ENCODE assay signal across 29 cellular contexts in the genomic region with DNA sequence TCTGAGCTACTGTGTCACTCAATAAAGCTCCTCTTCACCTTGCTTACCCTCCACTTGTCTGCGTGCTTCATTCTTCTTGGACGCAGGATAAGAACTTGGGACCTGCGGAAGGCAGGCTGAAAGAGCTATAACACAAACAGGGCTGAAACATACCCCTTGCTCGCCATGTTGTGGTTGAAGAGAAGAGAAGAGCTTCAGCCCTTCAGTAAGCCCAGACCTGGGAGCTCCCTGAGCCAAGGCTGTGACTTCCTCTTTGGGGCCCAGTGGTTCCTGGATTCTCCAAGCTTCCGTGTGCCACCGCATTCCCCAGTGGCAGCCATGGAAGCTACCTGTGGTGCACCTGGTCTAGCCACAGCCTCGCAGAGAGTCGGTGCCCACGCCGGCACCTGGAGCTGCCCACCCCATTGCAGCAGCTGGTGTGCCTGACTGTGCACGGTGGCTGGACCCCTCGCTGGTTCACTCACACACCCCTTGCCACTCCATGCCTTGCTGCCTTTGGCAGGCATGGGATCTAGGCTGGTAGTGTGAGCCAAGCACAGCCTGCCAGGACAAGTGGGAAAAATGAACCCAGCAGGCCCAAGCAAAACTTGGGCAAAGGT.
"Had no signal": no experiment of that assay in that cellular context is flagged by ENCODE, and none has a peak within 500 bp of the region (broad histone marks: within the 10 kb centered on the region; RNA-seq: fewer than 3 reads in every experiment).

No MANE protein-coding gene starts in this region.

- H2AFZ ChIP-seq: parathyroid adenoma had no signal

- H3K9me3 ChIP-seq: ovary, psoas muscle, right lobe of liver, sigmoid colon, thoracic aorta, thyroid gland had no signal

- H3K4me1 Mint-ChIP-seq: naive thymus-derived CD8-positive, alpha-beta T cell; nephron progenitor cell; neural crest cell; stimulated activated effector memory CD8-positive, alpha-beta T cell treated with anti-CD3 and anti-CD28 coated beads, Interleukin-12 subunit alpha, Interleukin-12 subunit beta, amount 100 ng/mL, for 72 hours; stimulated activated naive B cell treated with anti-CD40 and anti-IgM and Interleukin-4, amounts not matched to agents 10 μg/mL and 1 μg/mL and 100 μg/mL, for 72 hours had no signal

- H3K36me3 Mint-ChIP-seq: natural killer cell treated with Interleukin-12 subunit alpha and Interleukin-12 subunit beta and Interleukin-15 and Interleukin-18, amount 100 ng/mL, for 72 hours; stimulated activated effector memory CD8-positive, alpha-beta T cell treated with anti-CD3 and anti-CD28 coated beads, Interleukin-12 subunit alpha, Interleukin-12 subunit beta, amount 100 ng/mL, for 72 hours; stimulated activated naive B cell treated with anti-CD40 and anti-IgM and Interleukin-4, amounts not matched to agents 10 μg/mL and 1 μg/mL and 100 μg/mL, for 72 hours had no signal

- H3K4me1 ChIP-seq: parathyroid adenoma, psoas muscle, right lobe of liver, sigmoid colon, stomach, thyroid gland, tibial nerve, upper lobe of left lung had no signal

- H3K4me3 Mint-ChIP-seq: naive thymus-derived CD8-positive, alpha-beta T cell; natural killer cell treated with Interleukin-12 subunit alpha and Interleukin-12 subunit beta and Interleukin-15 and Interleukin-18, amount 100 ng/mL, for 72 hours; nephron progenitor cell; neural crest cell; stimulated activated effector memory CD8-positive, alpha-beta T cell treated with anti-CD3 and anti-CD28 coated beads, Interleukin-12 subunit alpha, Interleukin-12 subunit beta, amount 100 ng/mL, for 72 hours; stimulated activated naive B cell treated with anti-CD40 and anti-IgM and Interleukin-4, amounts not matched to agents 10 μg/mL and 1 μg/mL and 100 μg/mL, for 72 hours; stimulated activated naive CD8-positive, alpha-beta T cell treated with anti-CD3 and anti-CD28 coated beads, Interleukin-15, Interleukin-2, amounts not matched to agents 100 ng/mL and 50 ng/mL, for 24 hours had no signal

- H3K27me3 ChIP-seq: neutrophil, ovary, right lobe of liver, sigmoid colon, stomach, thyroid gland, tibial nerve, upper lobe of left lung had no signal

- H3K4me3 ChIP-seq: ovary, psoas muscle, right lobe of liver, sigmoid colon, stomach, thoracic aorta, thyroid gland, tibial nerve, upper lobe of left lung had no signal

- H3K27ac Mint-ChIP-seq: naive thymus-derived CD8-positive, alpha-beta T cell; natural killer cell treated with Interleukin-12 subunit alpha and Interleukin-12 subunit beta and Interleukin-15 and Interleukin-18, amount 100 ng/mL, for 72 hours; nephron progenitor cell; progenitor cell of endocrine pancreas; stimulated activated effector memory CD8-positive, alpha-beta T cell treated with anti-CD3 and anti-CD28 coated beads, Interleukin-12 subunit alpha, Interleukin-12 subunit beta, amount 100 ng/mL, for 72 hours; stimulated activated naive B cell treated with anti-CD40 and anti-IgM and Interleukin-4, amounts not matched to agents 10 μg/mL and 1 μg/mL and 100 μg/mL, for 72 hours; stimulated activated naive CD8-positive, alpha-beta T cell treated with anti-CD3 and anti-CD28 coated beads, Interleukin-15, Interleukin-2, amounts not matched to agents 100 ng/mL and 50 ng/mL, for 24 hours had no signal

- DNase-seq: naive thymus-derived CD8-positive, alpha-beta T cell; nephron progenitor cell; nucleus accumbens; ovary; psoas muscle; right cardiac atrium; right lobe of liver; sigmoid colon; small intestine; stimulated activated CD4-positive, alpha-beta T cell treated with anti-CD3 and anti-CD28 coated beads, Interleukin-15, amount 100 ng/mL, for 24 hours; stimulated activated CD4-positive, alpha-beta T cell treated with anti-CD3 and anti-CD28 coated beads, Interleukin-2, amount 100 ng/mL, for 24 hours; stimulated activated CD4-positive, alpha-beta T cell treated with anti-CD3 and anti-CD28 coated beads, Interleukin-2, amount 100 ng/mL, for 48 hours; stimulated activated CD4-positive, alpha-beta T cell treated with anti-CD3 and anti-CD28 coated beads, Interleukin-4, amount 100 ng/mL, for 24 hours; stimulated activated naive B cell treated with anti-CD40 and anti-IgM and Interleukin-4, amounts not matched to agents 10 μg/mL and 1 μg/mL and 100 μg/mL, for 72 hours; stimulated activated naive CD4-positive, alpha-beta T cell treated with Interleukin-2 at 50 U/mL for 16 hours; stomach; thyroid gland; trophoblast cell; upper lobe of left lung had no signal

- H3K36me3 ChIP-seq: neutrophil, ovary, right lobe of liver, thyroid gland, upper lobe of left lung had no signal

- H3K27ac ChIP-seq: neutrophil, ovary, parathyroid adenoma, psoas muscle, right lobe of liver, sigmoid colon, stomach, thoracic aorta, thyroid gland, tibial nerve, upper lobe of left lung had no signal

- FAIRE-seq: small intestine, urothelium cell line had no signal

- H3K79me2 ChIP-seq: parathyroid adenoma had no signal

- H3K9ac ChIP-seq: parathyroid adenoma had no signal

- H3K27me3 Mint-ChIP-seq: progenitor cell of endocrine pancreas; stimulated activated naive B cell treated with anti-CD40 and anti-IgM and Interleukin-4, amounts not matched to agents 10 μg/mL and 1 μg/mL and 100 μg/mL, for 72 hours had no signal
